1 cellular context compared by ENCODE assay signal in the genomic region with DNA sequence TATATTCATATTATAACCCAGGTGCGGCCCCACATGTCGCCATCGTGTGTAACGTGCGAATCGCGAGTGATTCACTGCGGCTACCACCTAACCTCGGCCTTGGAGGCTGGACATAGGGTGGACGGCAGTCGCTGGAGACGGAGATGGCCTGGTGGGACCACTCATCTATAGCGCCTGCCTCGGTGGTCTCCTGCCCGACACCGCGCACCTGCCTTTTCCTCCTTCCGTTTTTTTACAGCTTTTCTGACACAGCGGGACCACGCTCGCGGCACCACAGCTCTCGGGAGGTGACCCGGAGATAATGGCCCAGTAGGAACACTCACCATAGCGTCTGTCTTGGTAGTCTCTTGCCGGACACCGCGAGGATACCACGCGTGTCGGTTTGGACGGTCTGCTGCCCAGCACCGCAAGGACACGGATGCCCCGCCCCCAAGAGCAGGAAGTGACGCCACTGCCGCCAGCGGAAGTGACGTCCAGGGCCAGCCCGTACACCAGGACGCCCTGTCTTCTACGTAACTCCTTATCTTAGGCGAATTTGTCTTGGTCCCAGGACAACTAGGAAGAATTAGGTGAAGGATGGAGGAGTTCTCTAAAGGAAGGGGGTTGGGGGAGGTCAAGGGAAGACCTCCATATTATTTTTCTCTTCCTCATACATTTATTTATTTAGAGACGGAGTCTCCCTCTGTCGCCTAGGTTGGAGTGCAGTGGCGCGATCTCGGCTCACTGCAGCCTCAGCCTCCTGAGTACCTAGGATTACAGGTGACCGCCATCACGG.
TF ChIP-seq lines count a peak whose summit lies in the region.

No MANE protein-coding gene starts in this region.

TF ChIP-seq in HepG2, 621 proteins besides CTCF, POLR2A, EP300 and RAD21 (continues in another document):
- TF ChIP-seq HNRNPK (IDR thresholded peaks at IDR 0.05; ENCODE audit: low read depth, low read length, poor library complexity, severe bottlenecking) (no peak), WIZ (CRISPR knock-in tag; IDR thresholded peaks at IDR 0.05) (0 out of 2 replicates have a peak, but pooled peaks have one; percentile 58), SP140L (CRISPR knock-in tag; IDR thresholded peaks at IDR 0.05; ENCODE audit: borderline replicate concordance) (no peak), ZNF124 (CRISPR knock-in tag; IDR thresholded peaks at IDR 0.05) (peak; percentile 81), RXRA (CRISPR knock-in tag; IDR thresholded peaks at IDR 0.05) (peak; percentile 42; the same call in 1 of the 2 replicates), ZNF83 (CRISPR knock-in tag; IDR thresholded peaks at IDR 0.05; ENCODE audit: borderline replicate concordance) (0 out of 2 replicates have a peak, but pooled peaks have one; percentile 84), SMAD1 (CRISPR knock-in tag; IDR thresholded peaks at IDR 0.05; ENCODE audit: borderline replicate concordance, low read depth) (peak; percentile 90), ZNF616 (CRISPR knock-in tag; IDR thresholded peaks at IDR 0.05; ENCODE audit: low read depth) (no peak), SP5 (CRISPR knock-in tag; IDR thresholded peaks at IDR 0.05; ENCODE audit: borderline replicate concordance, low read depth) (peak; percentile 54; the same call in 1 of the 2 replicates), ZNF883 (CRISPR knock-in tag; IDR thresholded peaks at IDR 0.05; ENCODE audit: not compliant biosample characterization) (peak; percentile 24), KLF15 (CRISPR knock-in tag; IDR thresholded peaks at IDR 0.05; ENCODE audit: borderline replicate concordance) (no peak), ZHX1 (CRISPR knock-in tag; IDR thresholded peaks at IDR 0.05; ENCODE audit: low read depth) (peak; percentile 98), ETV5 (CRISPR knock-in tag; IDR thresholded peaks at IDR 0.05; ENCODE audit: borderline replicate concordance) (peak; percentile 72; the same call in 1 of the 2 replicates), SPEN (CRISPR knock-in tag; IDR thresholded peaks at IDR 0.05; ENCODE audit: low read depth) (peak; percentile 84; the same call in 1 of the 2 replicates), KDM5A (IDR thresholded peaks at IDR 0.05; ENCODE audit: borderline replicate concordance, low read length) (peak; percentile 94), ARID5B (CRISPR knock-in tag; IDR thresholded peaks at IDR 0.05) (peak; percentile 43; the same call in 1 of the 2 replicates), MED1 (CRISPR knock-in tag; IDR thresholded peaks at IDR 0.05) (peak; percentile 55), FOXO1 (CRISPR knock-in tag; IDR thresholded peaks at IDR 0.05) (0 out of 2 replicates have a peak, but pooled peaks have one; percentile 33), KLF6 (CRISPR knock-in tag; IDR thresholded peaks at IDR 0.05) (peak; percentile 63; the same call in 1 of the 2 replicates), ZSCAN22 (CRISPR knock-in tag; IDR thresholded peaks at IDR 0.05) (0 out of 2 replicates have a peak, but pooled peaks have one; percentile 16), KMT2A (CRISPR knock-in tag; IDR thresholded peaks at IDR 0.05) (peak; percentile 98), CREB3 (CRISPR knock-in tag; IDR thresholded peaks at IDR 0.05) (no peak), ARHGAP35 (CRISPR knock-in tag; IDR thresholded peaks at IDR 0.05; ENCODE audit: borderline replicate concordance) (peak; percentile 69; the same call in 1 of the 2 replicates), DRAP1 (CRISPR knock-in tag; IDR thresholded peaks at IDR 0.05) (peak; percentile 84), PHF5A (CRISPR knock-in tag; IDR thresholded peaks at IDR 0.05; ENCODE audit: low read depth, unreplicated experiment) (peak; percentile 32), ZNF18 (CRISPR knock-in tag; IDR thresholded peaks at IDR 0.05; ENCODE audit: insufficient replicate concordance) (peak; percentile 56), MTF2 (CRISPR knock-in tag; IDR thresholded peaks at IDR 0.05; ENCODE audit: borderline replicate concordance) (no peak), CHCHD3 (CRISPR knock-in tag; IDR thresholded peaks at IDR 0.05) (0 out of 2 replicates have a peak, but pooled peaks have one; percentile 25), ZNF747 (CRISPR knock-in tag; IDR thresholded peaks at IDR 0.05; ENCODE audit: borderline replicate concordance) (peak; percentile 81; the same call in 1 of the 2 replicates), ZNF652 (CRISPR knock-in tag; IDR thresholded peaks at IDR 0.05; ENCODE audit: borderline replicate concordance, low read depth) (0 out of 2 replicates have a peak, but pooled peaks have one; percentile 10), RBM22 (optimal IDR thresholded peaks at IDR 0.05; ENCODE audit: low read length) (peak; percentile 78), ZSCAN25 (CRISPR knock-in tag; IDR thresholded peaks at IDR 0.05) (no peak), ZFX (CRISPR knock-in tag; IDR thresholded peaks at IDR 0.05; ENCODE audit: low read depth) (peak; percentile 53; the same call in 1 of the 2 replicates), KLF16 (CRISPR knock-in tag; IDR thresholded peaks at IDR 0.05) (no peak; a peak in 1 of 4 replicates), ARID4A (CRISPR knock-in tag; IDR thresholded peaks at IDR 0.05; ENCODE audit: borderline replicate concordance) (peak; percentile 89; the same call in 1 of the 2 replicates), ZNF572 (CRISPR knock-in tag; IDR thresholded peaks at IDR 0.05) (0 out of 2 replicates have a peak, but pooled peaks have one; percentile 82)
- TF ChIP-seq, protein P1, sequence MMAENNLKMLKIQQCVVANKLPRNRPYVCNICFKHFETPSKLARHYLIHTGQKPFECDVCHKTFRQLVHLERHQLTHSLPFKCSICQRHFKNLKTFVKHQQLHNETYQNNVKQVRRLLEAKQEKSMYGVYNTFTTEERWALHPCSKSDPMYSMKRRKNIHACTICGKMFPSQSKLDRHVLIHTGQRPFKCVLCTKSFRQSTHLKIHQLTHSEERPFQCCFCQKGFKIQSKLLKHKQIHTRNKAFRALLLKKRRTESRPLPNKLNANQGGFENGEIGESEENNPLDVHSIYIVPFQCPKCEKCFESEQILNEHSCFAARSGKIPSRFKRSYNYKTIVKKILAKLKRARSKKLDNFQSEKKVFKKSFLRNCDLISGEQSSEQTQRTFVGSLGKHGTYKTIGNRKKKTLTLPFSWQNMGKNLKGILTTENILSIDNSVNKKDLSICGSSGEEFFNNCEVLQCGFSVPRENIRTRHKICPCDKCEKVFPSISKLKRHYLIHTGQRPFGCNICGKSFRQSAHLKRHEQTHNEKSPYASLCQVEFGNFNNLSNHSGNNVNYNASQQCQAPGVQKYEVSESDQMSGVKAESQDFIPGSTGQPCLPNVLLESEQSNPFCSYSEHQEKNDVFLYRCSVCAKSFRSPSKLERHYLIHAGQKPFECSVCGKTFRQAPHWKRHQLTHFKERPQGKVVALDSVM (CRISPR knock-in tag; IDR thresholded peaks at IDR 0.05): no peak
- TF ChIP-seq, protein P2, sequence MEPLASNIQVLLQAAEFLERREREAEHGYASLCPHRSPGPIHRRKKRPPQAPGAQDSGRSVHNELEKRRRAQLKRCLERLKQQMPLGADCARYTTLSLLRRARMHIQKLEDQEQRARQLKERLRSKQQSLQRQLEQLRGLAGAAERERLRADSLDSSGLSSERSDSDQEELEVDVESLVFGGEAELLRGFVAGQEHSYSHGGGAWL (CRISPR knock-in tag; IDR thresholded peaks at IDR 0.05): 0 out of 2 replicates have a peak, but pooled peaks have one; percentile 42
